20 cellular contexts compared by ENCODE assay signal in the genomic region with DNA sequence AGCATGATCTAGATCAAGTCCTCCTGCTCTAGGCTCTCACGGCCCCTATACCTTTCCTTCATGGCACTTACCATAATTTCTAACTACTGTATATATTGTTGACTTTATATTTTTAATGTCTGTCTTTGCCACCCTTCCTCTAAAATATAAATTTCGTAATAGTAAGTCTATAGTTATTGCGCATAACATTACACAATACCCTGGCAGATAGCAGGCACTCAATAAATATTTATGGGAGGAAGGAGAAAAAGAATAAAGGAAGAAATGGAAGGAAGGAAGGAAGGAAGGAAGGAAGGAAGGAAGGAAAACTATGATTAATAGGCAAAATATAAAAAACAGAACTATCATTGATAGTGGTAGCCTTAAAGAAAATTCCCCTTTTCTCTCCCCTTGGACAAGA.
A peak's percentile ranks its signal among the peaks of the same experiment; 100 is the strongest.
DNase-seq lines count a peak whose midpoint lies in the region; ATAC-seq, FAIRE-seq and TF ChIP-seq lines count a peak whose summit lies in the region.
"Had no signal": no experiment of that assay in that cellular context is flagged by ENCODE, and none has a peak within 500 bp of the region (broad histone marks: within the 10 kb centered on the region; RNA-seq: fewer than 3 reads in every experiment).

No MANE protein-coding gene starts in this region.

- H3K36me3 ChIP-seq in HepG2 (replicated peaks in 1 of 2; ENCODE audit: control insufficient read depth in 1 of 2, insufficient read depth in 2 of 2, low read length in 2 of 2) = no peaks in the 10 kb centered on the region
- H3K36me3 ChIP-seq in right lobe of liver = no peaks in the 10 kb centered on the region
- peaks cover 16% of the 10 kb centered on the region for H3K36me3 ChIP-seq in SK-N-MC (ENCODE audit: insufficient read depth, low read length)
- no peaks in the 10 kb centered on the region for H3K36me3 ChIP-seq in neuronal stem cell (replicated peaks in 1 of 2; ENCODE audit: control insufficient read depth in 2 of 2, insufficient read depth in 2 of 2, low read length in 2 of 2)
- H3K36me3 ChIP-seq: BLaER1 had no signal

- no peaks in the 10 kb centered on the region for H3K79me2 ChIP-seq in HepG2 (ENCODE audit: insufficient read depth, low read length)

- DNase-seq in HepG2 (ENCODE audit: low spot score) (no peak), right lobe of liver (no peak), MV-4-11 (lab: John Stamatoyannopoulos, UW) (peak; percentile 48), SK-N-MC (ENCODE audit: low read depth, low spot score) (peak; percentile 92), A172 (ENCODE audit: low spot score) (no peak), neuronal stem cell (ENCODE audit: low spot score) (no peak)
- DNase-seq: 8988T; Caco-2; CD4-positive, CD25-positive, alpha-beta regulatory T cell; CD8-positive, alpha-beta T cell; DMS153; DND-41; H9 had no signal

- intact Hi-C loops in HepG2 (cut with micrococcal nuclease; ENCODE audit: unreplicated experiment) = no loop called here
- intact Hi-C loops in right lobe of liver (cut with DNase I) = no loop called here

- no peak overlapping the region for H2AFZ ChIP-seq in HepG2 (ENCODE audit: low read length)
- no peak overlapping the region for H2AFZ ChIP-seq in neuronal stem cell (ENCODE audit: low read length)
- H2AFZ ChIP-seq: GM23338 had no signal

- no peak for TF ChIP-seq RAD21 in HepG2 (CRISPR knock-in tag; IDR thresholded peaks at IDR 0.05)

- no peak overlapping the region for H2BK120ac ChIP-seq in neuronal stem cell (ENCODE audit: low read depth, low read length)

- POLR2A ChIA-PET in HepG2 (lab: Yijun Ruan, JAX) = no interaction called here

- H2BK12ac ChIP-seq in neuronal stem cell (ENCODE audit: low read length) = no peak overlapping the region

- no peak overlapping the region for H2AK5ac ChIP-seq in neuronal stem cell (ENCODE audit: low read depth, low read length)

- no peaks in the 10 kb centered on the region for H4K20me1 ChIP-seq in HepG2 (ENCODE audit: insufficient read depth, low read length)
- H4K20me1 ChIP-seq: BLaER1 had no signal

- in situ Hi-C loops in HepG2 (cut with HindIII; ENCODE audit: extremely low pct_ligation_motif_present, low pct_unique_long_range_greater_than_20kb) = no loop called here

- H3K4me2 ChIP-seq in HepG2 (ENCODE audit: low read depth, low read length) (no peak overlapping the region), neuronal stem cell (ENCODE audit: insufficient read depth, low read length, poor library complexity, severe bottlenecking) (no peak overlapping the region)
- H3K4me2 ChIP-seq: BLaER1, GM23338 had no signal

- H3K9ac ChIP-seq in HepG2 (ENCODE audit: insufficient read depth, low read depth, low read length) (no peak overlapping the region), SK-N-MC (ENCODE audit: insufficient read length) (no peak overlapping the region), neuronal stem cell (ENCODE audit: low read depth, low read length, poor library complexity) (no peak overlapping the region)
- H3K9ac ChIP-seq: BLaER1 had no signal

- H3K18ac ChIP-seq in neuronal stem cell (ENCODE audit: low read length) = no peak overlapping the region

- H3K4me1 ChIP-seq in HepG2 (ENCODE audit: insufficient read depth, low read length) (no peaks in the 10 kb centered on the region), right lobe of liver (no peaks in the 10 kb centered on the region), neuronal stem cell (ENCODE audit: control insufficient read depth in 2 of 2, insufficient read depth in 1 of 2, low read depth in 1 of 2, low read length in 2 of 2) (no peaks in the 10 kb centered on the region)
- H3K4me1 ChIP-seq: BLaER1, Caco-2 had no signal

- no peak overlapping the region for H3K14ac ChIP-seq in neuronal stem cell (ENCODE audit: low read length)

- no peak overlapping the region for H2BK5ac ChIP-seq in neuronal stem cell (ENCODE audit: low read length)

- TF ChIP-seq CTCF in HepG2 (CRISPR knock-in tag; IDR thresholded peaks at IDR 0.05) (no peak), right lobe of liver (IDR thresholded peaks at IDR 0.05) (no peak)

- H4K91ac ChIP-seq in neuronal stem cell (ENCODE audit: low read depth, low read length, poor library complexity) = no peak overlapping the region

- no peak overlapping the region for H3K4ac ChIP-seq in neuronal stem cell (ENCODE audit: low read length)

- TF ChIP-seq POLR2A in HepG2 (IDR thresholded peaks at IDR 0.05; ENCODE audit: insufficient read depth in 1 of 2, low read depth in 2 of 2, low read length in 2 of 2) (no peak), right lobe of liver (IDR thresholded peaks at IDR 0.05) (no peak)

- H3K23ac ChIP-seq in neuronal stem cell (ENCODE audit: low read depth, low read length, poor library complexity) = no peak overlapping the region

- H3K27ac ChIP-seq in HepG2 (ENCODE audit: extremely low read length, insufficient read depth, low read length) = no peak overlapping the region
- H3K27ac ChIP-seq in right lobe of liver = no peak overlapping the region
- peak overlapping the region; percentile 100 for H3K27ac ChIP-seq in SK-N-MC
- no peak overlapping the region for H3K27ac ChIP-seq in neuronal stem cell (replicated peaks; ENCODE audit: low read length)
- H3K27ac ChIP-seq: BLaER1, C4-2B had no signal

- BruUV-seq in HepG2 (replicated peaks; lab: Mats Ljungman, UMichigan) = no TSS peak

- CTCF ChIA-PET in HepG2 (lab: Yijun Ruan, JAX; ENCODE audit: low intra/inter-chr PET ratio, low total read pairs) = no interaction called here

- no peak for TF ChIP-seq EP300 in HepG2 (IDR thresholded peaks at IDR 0.05; ENCODE audit: low read depth in 2 of 2, low read length in 2 of 2)
- TF ChIP-seq EP300 in HepG2 (CRISPR knock-in tag; IDR thresholded peaks at IDR 0.05; ENCODE audit: borderline replicate concordance) = no peak

- 30% methylated on average over 3 of the region's 3 CpGs for WGBS in HepG2 (ENCODE audit: low lambda C conversion rate)
- 70% methylated on average over 3 of the region's 3 CpGs for whole genome bisulfite sequencing in right lobe of liver (ENCODE audit: insufficient coverage, low coverage, low lambda C conversion rate, missing lambda C conversion rate)
- WGBS in neuronal stem cell (ENCODE audit: extremely low coverage in 2 of 2, insufficient read length in 2 of 2, insufficient replicate concordance in 1 of 2), 2 donors = no CpG with 5 or more reads among the region's 3 CpGs

- no peaks in the 10 kb centered on the region for H3K27me3 ChIP-seq in HepG2 (ENCODE audit: control insufficient read depth in 1 of 2, insufficient read depth in 2 of 2, low read length in 2 of 2)
- no peaks in the 10 kb centered on the region for H3K27me3 ChIP-seq in right lobe of liver
- no peaks in the 10 kb centered on the region for H3K27me3 ChIP-seq in neuronal stem cell (ENCODE audit: control insufficient read depth in 3 of 3, insufficient read depth in 3 of 3, low read depth in 1 of 3, low read length in 3 of 3)
- H3K27me3 ChIP-seq: BLaER1 had no signal

- no peak overlapping the region for H2BK15ac ChIP-seq in neuronal stem cell (ENCODE audit: low read length)

- H3K4me3 ChIP-seq in HepG2 (replicated peaks in 1 of 3; ENCODE audit: insufficient read depth in 1 of 3, low read depth in 2 of 3, low read length in 3 of 3) (no peak overlapping the region), right lobe of liver (no peak overlapping the region), SK-N-MC (no peak overlapping the region; the same call in 1 of the 2 replicates), neuronal stem cell (ENCODE audit: low read length in 2 of 2) (no peak overlapping the region)
- H3K4me3 ChIP-seq: BLaER1, GM23338 had no signal

- no peak for FAIRE-seq in HepG2 (lab: Jason Lieb, UNC)
- FAIRE-seq: G401.6, GM12892 had no signal

- no peak overlapping the region for H4K8ac ChIP-seq in neuronal stem cell (ENCODE audit: low read depth, low read length)

- no peaks in the 10 kb centered on the region for H3K79me1 ChIP-seq in neuronal stem cell (ENCODE audit: low read depth, low read length)

- peaks cover 11% of the 10 kb centered on the region for H3K9me3 ChIP-seq in HepG2 (ENCODE audit: low read length)
- no peaks in the 10 kb centered on the region for H3K9me3 ChIP-seq in right lobe of liver
- peaks cover 8% of the 10 kb centered on the region; the same call in 1 of the 2 replicates for H3K9me3 ChIP-seq in SK-N-MC (ENCODE audit: low read depth, low read length)
- peaks cover 0 to 3% of the 10 kb centered on the region in 2 donors for H3K9me3 ChIP-seq in neuronal stem cell (replicated peaks in 1 of 2; ENCODE audit: control insufficient read depth in 2 of 2, insufficient read depth in 1 of 2, low read depth in 1 of 2, low read length in 2 of 2)
- H3K9me3 ChIP-seq: Caco-2 had no signal

- ATAC-seq in HepG2 (no peak), right lobe of liver (no peak), GM18907 (IDR thresholded peaks at IDR 0.05; ENCODE audit: unreplicated experiment) (no peak)
- ATAC-seq: CD8-positive, alpha-beta T cell; GM23338; HCT116 had no signal

TF ChIP-seq in HepG2, 621 proteins besides CTCF, POLR2A, EP300 and RAD21:
- TF ChIP-seq MTF1 (CRISPR knock-in tag; IDR thresholded peaks at IDR 0.05) = no peak
- TF ChIP-seq CEBPB (IDR thresholded peaks at IDR 0.05; ENCODE audit: borderline replicate concordance, low read depth, low read length) = peak; percentile 58; the same call in 1 of the 2 replicates

Comparison
In these comparisons a context has a peak if more than half of its experiments do, and no peak if none do; other contexts are left out.
1. DNase-seq: peak in MV-4-11 (single experiment) and SK-N-MC (single experiment); none in HepG2 (single experiment), right lobe of liver (0 of 3), A172 (single experiment) and neuronal stem cell (single experiment).